Comparison of ENCODE assay signal across 27 cellular contexts in the genomic region with DNA sequence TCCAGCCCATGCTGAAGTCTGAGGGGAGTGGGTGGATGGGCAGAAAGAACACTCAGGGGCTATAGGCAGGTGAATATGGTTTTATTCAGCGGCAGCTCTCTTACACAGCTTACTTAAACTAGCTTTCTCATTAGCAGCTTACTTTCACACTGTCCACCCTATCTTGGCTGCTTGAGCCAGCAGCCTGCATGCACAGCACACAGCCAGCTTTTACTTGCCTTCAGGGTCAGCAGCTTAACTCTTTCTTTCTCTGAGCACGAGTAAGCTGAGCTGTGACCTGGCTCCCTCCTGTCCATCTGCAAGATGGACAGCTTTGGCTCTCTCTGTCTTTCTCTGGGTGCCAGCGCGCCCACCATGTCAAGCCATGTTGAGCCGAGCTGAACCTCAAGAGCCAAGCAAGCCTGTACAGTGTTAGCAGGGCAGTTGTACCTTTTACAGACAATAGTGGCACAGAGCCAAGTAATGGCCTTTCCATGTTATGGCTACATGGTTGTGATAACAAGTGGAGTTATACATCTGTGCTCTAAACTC.
DNase-seq lines count a peak whose midpoint lies in the region; ATAC-seq and TF ChIP-seq lines count a peak whose summit lies in the region.
"Had no signal": no experiment of that assay in that cellular context is flagged by ENCODE, and none has a peak within 500 bp of the region (broad histone marks: within the 10 kb centered on the region; RNA-seq: fewer than 3 reads in every experiment).

No MANE protein-coding gene starts in this region.

- no peak overlapping the region for H3K27ac ChIP-seq in breast epithelium
- H3K27ac ChIP-seq in left lung = no peak overlapping the region
- H3K27ac ChIP-seq: esophagus muscularis mucosa, right lobe of liver, transverse colon had no signal

- intact Hi-C loops in MCF 10A (cut with micrococcal nuclease) = no loop called here
- intact Hi-C loops in breast epithelium (cut with DNase I; ENCODE audit: low total_unique reads) = no loop called here
- intact Hi-C loops in left lung (cut with DNase I) = no loop called here

- CTCF ChIA-PET in MCF 10A (lab: Yijun Ruan, JAX) = interaction anchor here (1.3 kb wide), 1 partner anchor 11 kb away, joined by 4 read pairs; no protein-coding TSS in a partner anchor

- H3K4me3 ChIP-seq in breast epithelium (no peak overlapping the region), left lung (no peak overlapping the region)
- H3K4me3 ChIP-seq: esophagus muscularis mucosa, right lobe of liver, transverse colon had no signal

- no TSS peak for BruUV-seq in MCF 10A (replicated peaks; lab: Mats Ljungman, UMichigan)

- H3K36me3 Mint-ChIP-seq in MCF 10A (ENCODE audit: insufficient read depth, unreplicated experiment) = no peaks in the 10 kb centered on the region
- no peaks in the 10 kb centered on the region for H3K36me3 Mint-ChIP-seq in central memory CD8-positive, alpha-beta T cell (ENCODE audit: insufficient read depth)
- H3K36me3 Mint-ChIP-seq in type B pancreatic cell = no peaks in the 10 kb centered on the region
- H3K36me3 Mint-ChIP-seq: activated naive CD4-positive, alpha-beta T cell treated with anti-CD3 and anti-CD28 coated beads, Interleukin-2, amount 50 U/mL, for 72 hours; CD4-positive, CD25-positive, alpha-beta regulatory T cell had no signal

- peaks cover 14% of the 10 kb centered on the region for H3K27me3 Mint-ChIP-seq in MCF 10A (ENCODE audit: insufficient read depth, unreplicated experiment)
- no peaks in the 10 kb centered on the region for H3K27me3 Mint-ChIP-seq in central memory CD8-positive, alpha-beta T cell
- H3K27me3 Mint-ChIP-seq in type B pancreatic cell = no peaks in the 10 kb centered on the region
- H3K27me3 Mint-ChIP-seq: activated B cell treated with CpG ODN at 0.5 μM for 24 hours; CD4-positive, CD25-positive, alpha-beta regulatory T cell had no signal

- TF ChIP-seq POLR2A in breast epithelium (IDR thresholded peaks at IDR 0.05) = no peak

- H3K4me1 ChIP-seq in breast epithelium = no peaks in the 10 kb centered on the region
- H3K4me1 ChIP-seq in left lung = no peaks in the 10 kb centered on the region
- H3K4me1 ChIP-seq: esophagus muscularis mucosa, right lobe of liver, transverse colon had no signal

- no peak for TF ChIP-seq CTCF in MCF 10A (IDR thresholded peaks at IDR 0.05; ENCODE audit: unreplicated experiment)
- no peak for TF ChIP-seq CTCF in breast epithelium (IDR thresholded peaks at IDR 0.05)
- TF ChIP-seq CTCF in type B pancreatic cell (conservative IDR thresholded peaks at IDR 0.05) = no peak
- no peak for TF ChIP-seq CTCF in left lung (IDR thresholded peaks at IDR 0.05)

- H3K27ac Mint-ChIP-seq in MCF 10A (ENCODE audit: low read depth, unreplicated experiment) = no peak overlapping the region
- no peak overlapping the region for H3K27ac Mint-ChIP-seq in central memory CD8-positive, alpha-beta T cell (ENCODE audit: low read depth)
- H3K27ac Mint-ChIP-seq in type B pancreatic cell = peak overlapping the region; percentile 76
- H3K27ac Mint-ChIP-seq: activated B cell treated with CpG ODN at 0.5 μM for 24 hours; activated naive CD4-positive, alpha-beta T cell treated with anti-CD3 and anti-CD28 coated beads, Interleukin-2, amount 50 U/mL, for 72 hours; activated T-cell treated with anti-CD3 and anti-CD28 coated beads, Interleukin-2, amount 50 U/mL, for 72 hours; CD4-positive, CD25-positive, alpha-beta regulatory T cell had no signal

- POLR2A ChIA-PET in MCF 10A (lab: Yijun Ruan, JAX) = interaction anchor here (0.9 kb wide), 1 partner anchor 13 kb away, joined by 3 read pairs; no protein-coding TSS in a partner anchor

- H3K4me1 Mint-ChIP-seq in MCF 10A (ENCODE audit: insufficient read depth, unreplicated experiment) = no peaks in the 10 kb centered on the region
- no peaks in the 10 kb centered on the region for H3K4me1 Mint-ChIP-seq in central memory CD8-positive, alpha-beta T cell
- no peaks in the 10 kb centered on the region for H3K4me1 Mint-ChIP-seq in type B pancreatic cell (ENCODE audit: unreplicated experiment)
- H3K4me1 Mint-ChIP-seq: activated B cell treated with CpG ODN at 0.5 μM for 24 hours; CD4-positive, CD25-positive, alpha-beta regulatory T cell; neural crest cell had no signal

- H3K4me3 Mint-ChIP-seq in MCF 10A (ENCODE audit: unreplicated experiment) (no peak overlapping the region), type B pancreatic cell (no peak overlapping the region)
- H3K4me3 Mint-ChIP-seq in central memory CD8-positive, alpha-beta T cell = no peak overlapping the region
- H3K4me3 Mint-ChIP-seq: activated B cell treated with CpG ODN at 0.5 μM for 24 hours; activated T-cell treated with anti-CD3 and anti-CD28 coated beads, Interleukin-2, amount 50 U/mL, for 72 hours; CD4-positive, CD25-positive, alpha-beta regulatory T cell; neural crest cell had no signal

- peak; percentile 4 for DNase-seq in MCF 10A (ENCODE audit: unreplicated experiment)
- DNase-seq in breast epithelium (ENCODE audit: low spot score in 2 of 2) = no peak
- no peak for DNase-seq in central memory CD8-positive, alpha-beta T cell (ENCODE audit: low spot score in 2 of 2)
- peak; percentile 20 for DNase-seq in iPS-NIHi11 (ENCODE audit: low spot score)
- DNase-seq in type B pancreatic cell (ENCODE audit: extremely low spot score, unreplicated experiment) = no peak
- DNase-seq in left lung = no peak
- DNase-seq: activated B cell treated with CpG ODN at 0.5 μM for 24 hours; activated CD4-positive, alpha-beta T cell treated with anti-CD3 and anti-CD28 coated beads, Interleukin-2, amount 50 U/mL, for 1 hour; activated T-cell treated with anti-CD3 and anti-CD28 coated beads, Interleukin-2, amount 50 U/mL, for 72 hours; CD4-positive, CD25-positive, alpha-beta regulatory T cell; EL; foreskin melanocyte; mammary epithelial cell; NCI-H146; NK-92 treated with Interleukin-12 subunit alpha and Interleukin-12 subunit beta, amount 100 ng/mL, for 24 hours; posterior cingulate gyrus; SHP77 treated with DMSO at 0.1 percent for 48 hours; stimulated activated CD4-positive, alpha-beta T cell treated with anti-CD3 and anti-CD28 coated beads, Interleukin-2, amount 100 ng/mL, for 48 hours; SW 1271; transverse colon had no signal

- ATAC-seq in central memory CD8-positive, alpha-beta T cell (replicated peaks; ENCODE audit: extremely low read depth, poor library complexity, severe bottlenecking) = peak; percentile 23
- ATAC-seq in HG02885 (IDR thresholded peaks at IDR 0.05; ENCODE audit: poor library complexity, unreplicated experiment) (no peak), HG03571 (IDR thresholded peaks at IDR 0.05; ENCODE audit: unreplicated experiment) (no peak), left lung (no peak)
- ATAC-seq: activated naive CD4-positive, alpha-beta T cell treated with anti-CD3 and anti-CD28 coated beads, Interleukin-2, amount 50 U/mL, for 72 hours; activated T-cell treated with anti-CD3 and anti-CD28 coated beads, Interleukin-2, amount 50 U/mL, for 72 hours; Panc1; right lobe of liver had no signal

- H3K36me3 ChIP-seq in breast epithelium = no peaks in the 10 kb centered on the region
- H3K36me3 ChIP-seq in left lung = no peaks in the 10 kb centered on the region
- H3K36me3 ChIP-seq: esophagus muscularis mucosa, right lobe of liver, transverse colon had no signal

- peaks cover 15% of the 10 kb centered on the region for H3K9me3 Mint-ChIP-seq in MCF 10A (ENCODE audit: unreplicated experiment)
- peaks cover 21% of the 10 kb centered on the region for H3K9me3 Mint-ChIP-seq in central memory CD8-positive, alpha-beta T cell
- H3K9me3 Mint-ChIP-seq in type B pancreatic cell = no peaks in the 10 kb centered on the region
- H3K9me3 Mint-ChIP-seq: activated B cell treated with CpG ODN at 0.5 μM for 24 hours, neural crest cell had no signal

- H3K27me3 ChIP-seq in breast epithelium (no peaks in the 10 kb centered on the region), left lung (no peaks in the 10 kb centered on the region)
- H3K27me3 ChIP-seq: esophagus muscularis mucosa, right lobe of liver, transverse colon had no signal

- H3K9me3 ChIP-seq in breast epithelium (no peaks in the 10 kb centered on the region), left lung (no peaks in the 10 kb centered on the region)
- H3K9me3 ChIP-seq: esophagus muscularis mucosa, right lobe of liver, transverse colon had no signal

Comparison
In these comparisons a context has a peak if more than half of its experiments do, and no peak if none do; other contexts are left out.
1. DNase-seq: peak in MCF 10A (single experiment) and iPS-NIHi11 (single experiment); none in breast epithelium (0 of 2), central memory CD8-positive, alpha-beta T cell (0 of 2), type B pancreatic cell (single experiment) and left lung (0 of 2).